Comparison of ENCODE assay signal across 1 cellular context in genomic region chr14:69726761-69727511, GRCh38.
A peak's percentile ranks its signal among the peaks of the same experiment; 100 is the strongest.
TF ChIP-seq lines count a peak whose summit lies in the region.

No MANE protein-coding gene starts in this region.

TF ChIP-seq in HepG2, 621 proteins besides CTCF, POLR2A, EP300 and RAD21 (continued from another document and continues in another):
- TF ChIP-seq, protein P1, sequence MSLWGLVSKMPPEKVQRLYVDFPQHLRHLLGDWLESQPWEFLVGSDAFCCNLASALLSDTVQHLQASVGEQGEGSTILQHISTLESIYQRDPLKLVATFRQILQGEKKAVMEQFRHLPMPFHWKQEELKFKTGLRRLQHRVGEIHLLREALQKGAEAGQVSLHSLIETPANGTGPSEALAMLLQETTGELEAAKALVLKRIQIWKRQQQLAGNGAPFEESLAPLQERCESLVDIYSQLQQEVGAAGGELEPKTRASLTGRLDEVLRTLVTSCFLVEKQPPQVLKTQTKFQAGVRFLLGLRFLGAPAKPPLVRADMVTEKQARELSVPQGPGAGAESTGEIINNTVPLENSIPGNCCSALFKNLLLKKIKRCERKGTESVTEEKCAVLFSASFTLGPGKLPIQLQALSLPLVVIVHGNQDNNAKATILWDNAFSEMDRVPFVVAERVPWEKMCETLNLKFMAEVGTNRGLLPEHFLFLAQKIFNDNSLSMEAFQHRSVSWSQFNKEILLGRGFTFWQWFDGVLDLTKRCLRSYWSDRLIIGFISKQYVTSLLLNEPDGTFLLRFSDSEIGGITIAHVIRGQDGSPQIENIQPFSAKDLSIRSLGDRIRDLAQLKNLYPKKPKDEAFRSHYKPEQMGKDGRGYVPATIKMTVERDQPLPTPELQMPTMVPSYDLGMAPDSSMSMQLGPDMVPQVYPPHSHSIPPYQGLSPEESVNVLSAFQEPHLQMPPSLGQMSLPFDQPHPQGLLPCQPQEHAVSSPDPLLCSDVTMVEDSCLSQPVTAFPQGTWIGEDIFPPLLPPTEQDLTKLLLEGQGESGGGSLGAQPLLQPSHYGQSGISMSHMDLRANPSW (CRISPR knock-in tag; IDR thresholded peaks at IDR 0.05; ENCODE audit: borderline replicate concordance) = no peak
- peak; percentile 55; the same call in 1 of the 2 replicates for TF ChIP-seq CHCHD3 (CRISPR knock-in tag; IDR thresholded peaks at IDR 0.05)
- TF ChIP-seq SOX13 (IDR thresholded peaks at IDR 0.05) = no peak
- TF ChIP-seq SOX13 (CRISPR knock-in tag; conservative IDR thresholded peaks at IDR 0.05 in 1 of 2, IDR thresholded peaks at IDR 0.05 in 1 of 2) = no peak
- no peak for TF ChIP-seq ZNF30 (CRISPR knock-in tag; IDR thresholded peaks at IDR 0.05)
- peak; percentile 48 for TF ChIP-seq HNRNPLL (IDR thresholded peaks at IDR 0.05; ENCODE audit: low read depth, low read length, poor library complexity, severe bottlenecking)
- no peak for TF ChIP-seq PHB2 (IDR thresholded peaks at IDR 0.05; ENCODE audit: partially characterized antibody)
- peak; percentile 56 for TF ChIP-seq THAP11 (CRISPR knock-in tag; IDR thresholded peaks at IDR 0.05)
- no peak for TF ChIP-seq AGO2 (optimal IDR thresholded peaks at IDR 0.05; ENCODE audit: low read depth, low read length)
- TF ChIP-seq, protein P2, sequence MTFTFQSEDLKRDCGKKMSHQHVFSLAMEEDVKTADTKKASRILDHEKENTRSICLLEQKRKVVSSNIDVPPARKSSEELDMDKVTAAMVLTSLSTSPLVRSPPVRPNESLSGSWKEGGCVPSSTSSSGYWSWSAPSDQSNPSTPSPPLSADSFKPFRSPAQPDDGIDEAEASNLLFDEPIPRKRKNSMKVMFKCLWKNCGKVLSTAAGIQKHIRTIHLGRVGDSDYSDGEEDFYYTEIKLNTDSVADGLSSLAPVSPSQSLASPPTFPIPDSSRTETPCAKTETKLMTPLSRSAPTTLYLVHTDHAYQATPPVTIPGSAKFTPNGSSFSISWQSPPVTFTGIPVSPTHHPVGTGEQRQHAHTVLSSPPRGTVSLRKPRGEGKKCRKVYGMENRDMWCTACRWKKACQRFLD (CRISPR knock-in tag; IDR thresholded peaks at IDR 0.05; ENCODE audit: borderline replicate concordance) = no peak
- TF ChIP-seq, protein P3, sequence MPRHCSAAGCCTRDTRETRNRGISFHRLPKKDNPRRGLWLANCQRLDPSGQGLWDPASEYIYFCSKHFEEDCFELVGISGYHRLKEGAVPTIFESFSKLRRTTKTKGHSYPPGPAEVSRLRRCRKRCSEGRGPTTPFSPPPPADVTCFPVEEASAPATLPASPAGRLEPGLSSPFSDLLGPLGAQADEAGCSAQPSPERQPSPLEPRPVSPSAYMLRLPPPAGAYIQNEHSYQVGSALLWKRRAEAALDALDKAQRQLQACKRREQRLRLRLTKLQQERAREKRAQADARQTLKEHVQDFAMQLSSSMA (CRISPR knock-in tag; IDR thresholded peaks at IDR 0.05) = no peak
- TF ChIP-seq ZNF598 (CRISPR knock-in tag; IDR thresholded peaks at IDR 0.05; ENCODE audit: borderline replicate concordance) = 0 out of 2 replicates have a peak, but pooled peaks have one; percentile 71
- peak; percentile 30 for TF ChIP-seq ASH2L (IDR thresholded peaks at IDR 0.05; ENCODE audit: insufficient read length, low read depth, low read length)
- TF ChIP-seq PLSCR1 (CRISPR knock-in tag; IDR thresholded peaks at IDR 0.05; ENCODE audit: borderline replicate concordance) = no peak
- TF ChIP-seq GPN1 (CRISPR knock-in tag; IDR thresholded peaks at IDR 0.05; ENCODE audit: borderline replicate concordance) = no peak
- no peak for TF ChIP-seq DR1 (CRISPR knock-in tag; IDR thresholded peaks at IDR 0.05)
- no peak for TF ChIP-seq ZNF841 (CRISPR knock-in tag; IDR thresholded peaks at IDR 0.05; ENCODE audit: borderline replicate concordance)
- TF ChIP-seq RFX3 (CRISPR knock-in tag; IDR thresholded peaks at IDR 0.05) = no peak
- no peak for TF ChIP-seq KMT2B (CRISPR knock-in tag; IDR thresholded peaks at IDR 0.05)
- TF ChIP-seq IKZF5 (CRISPR knock-in tag; IDR thresholded peaks at IDR 0.05) = peak; percentile 37; the same call in 1 of the 2 replicates
- 0 out of 2 replicates have a peak, but pooled peaks have one; percentile 18 for TF ChIP-seq ZSCAN21 (CRISPR knock-in tag; IDR thresholded peaks at IDR 0.05; ENCODE audit: borderline replicate concordance)
- TF ChIP-seq, protein P4, sequence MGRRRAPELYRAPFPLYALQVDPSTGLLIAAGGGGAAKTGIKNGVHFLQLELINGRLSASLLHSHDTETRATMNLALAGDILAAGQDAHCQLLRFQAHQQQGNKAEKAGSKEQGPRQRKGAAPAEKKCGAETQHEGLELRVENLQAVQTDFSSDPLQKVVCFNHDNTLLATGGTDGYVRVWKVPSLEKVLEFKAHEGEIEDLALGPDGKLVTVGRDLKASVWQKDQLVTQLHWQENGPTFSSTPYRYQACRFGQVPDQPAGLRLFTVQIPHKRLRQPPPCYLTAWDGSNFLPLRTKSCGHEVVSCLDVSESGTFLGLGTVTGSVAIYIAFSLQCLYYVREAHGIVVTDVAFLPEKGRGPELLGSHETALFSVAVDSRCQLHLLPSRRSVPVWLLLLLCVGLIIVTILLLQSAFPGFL (CRISPR knock-in tag; IDR thresholded peaks at IDR 0.05) = no peak
- TF ChIP-seq, protein P5, sequence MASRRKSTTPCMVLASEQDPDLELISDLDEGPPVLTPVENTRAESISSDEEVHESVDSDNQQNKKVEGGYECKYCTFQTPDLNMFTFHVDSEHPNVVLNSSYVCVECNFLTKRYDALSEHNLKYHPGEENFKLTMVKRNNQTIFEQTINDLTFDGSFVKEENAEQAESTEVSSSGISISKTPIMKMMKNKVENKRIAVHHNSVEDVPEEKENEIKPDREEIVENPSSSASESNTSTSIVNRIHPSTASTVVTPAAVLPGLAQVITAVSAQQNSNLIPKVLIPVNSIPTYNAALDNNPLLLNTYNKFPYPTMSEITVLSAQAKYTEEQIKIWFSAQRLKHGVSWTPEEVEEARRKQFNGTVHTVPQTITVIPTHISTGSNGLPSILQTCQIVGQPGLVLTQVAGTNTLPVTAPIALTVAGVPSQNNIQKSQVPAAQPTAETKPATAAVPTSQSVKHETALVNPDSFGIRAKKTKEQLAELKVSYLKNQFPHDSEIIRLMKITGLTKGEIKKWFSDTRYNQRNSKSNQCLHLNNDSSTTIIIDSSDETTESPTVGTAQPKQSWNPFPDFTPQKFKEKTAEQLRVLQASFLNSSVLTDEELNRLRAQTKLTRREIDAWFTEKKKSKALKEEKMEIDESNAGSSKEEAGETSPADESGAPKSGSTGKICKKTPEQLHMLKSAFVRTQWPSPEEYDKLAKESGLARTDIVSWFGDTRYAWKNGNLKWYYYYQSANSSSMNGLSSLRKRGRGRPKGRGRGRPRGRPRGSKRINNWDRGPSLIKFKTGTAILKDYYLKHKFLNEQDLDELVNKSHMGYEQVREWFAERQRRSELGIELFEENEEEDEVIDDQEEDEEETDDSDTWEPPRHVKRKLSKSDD (CRISPR knock-in tag; IDR thresholded peaks at IDR 0.05; ENCODE audit: low read depth) = peak; percentile 66; the same call in 1 of the 2 replicates
- TF ChIP-seq ARHGAP35 (CRISPR knock-in tag; IDR thresholded peaks at IDR 0.05; ENCODE audit: borderline replicate concordance) = no peak
- peak; percentile 60; the same call in 1 of the 2 replicates for TF ChIP-seq ZSCAN31 (CRISPR knock-in tag; IDR thresholded peaks at IDR 0.05; ENCODE audit: low read depth)
- TF ChIP-seq KLF13 (CRISPR knock-in tag; IDR thresholded peaks at IDR 0.05) = no peak
- no peak for TF ChIP-seq ZNF792 (CRISPR knock-in tag; IDR thresholded peaks at IDR 0.05)
- TF ChIP-seq RXRB (CRISPR knock-in tag; IDR thresholded peaks at IDR 0.05; ENCODE audit: borderline replicate concordance) = peak; percentile 49; the same call in 1 of the 2 replicates
- peak; percentile 78 for TF ChIP-seq GABPB1 (CRISPR knock-in tag; IDR thresholded peaks at IDR 0.05)
- no peak for TF ChIP-seq ZNF329 (CRISPR knock-in tag; IDR thresholded peaks at IDR 0.05; ENCODE audit: low read depth)
- TF ChIP-seq, protein P6, sequence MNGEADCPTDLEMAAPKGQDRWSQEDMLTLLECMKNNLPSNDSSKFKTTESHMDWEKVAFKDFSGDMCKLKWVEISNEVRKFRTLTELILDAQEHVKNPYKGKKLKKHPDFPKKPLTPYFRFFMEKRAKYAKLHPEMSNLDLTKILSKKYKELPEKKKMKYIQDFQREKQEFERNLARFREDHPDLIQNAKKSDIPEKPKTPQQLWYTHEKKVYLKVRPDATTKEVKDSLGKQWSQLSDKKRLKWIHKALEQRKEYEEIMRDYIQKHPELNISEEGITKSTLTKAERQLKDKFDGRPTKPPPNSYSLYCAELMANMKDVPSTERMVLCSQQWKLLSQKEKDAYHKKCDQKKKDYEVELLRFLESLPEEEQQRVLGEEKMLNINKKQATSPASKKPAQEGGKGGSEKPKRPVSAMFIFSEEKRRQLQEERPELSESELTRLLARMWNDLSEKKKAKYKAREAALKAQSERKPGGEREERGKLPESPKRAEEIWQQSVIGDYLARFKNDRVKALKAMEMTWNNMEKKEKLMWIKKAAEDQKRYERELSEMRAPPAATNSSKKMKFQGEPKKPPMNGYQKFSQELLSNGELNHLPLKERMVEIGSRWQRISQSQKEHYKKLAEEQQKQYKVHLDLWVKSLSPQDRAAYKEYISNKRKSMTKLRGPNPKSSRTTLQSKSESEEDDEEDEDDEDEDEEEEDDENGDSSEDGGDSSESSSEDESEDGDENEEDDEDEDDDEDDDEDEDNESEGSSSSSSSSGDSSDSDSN (CRISPR knock-in tag; IDR thresholded peaks at IDR 0.05) = no peak
- TF ChIP-seq ZNF660 (CRISPR knock-in tag; IDR thresholded peaks at IDR 0.05; ENCODE audit: borderline replicate concordance, low read depth) = no peak
- TF ChIP-seq, protein P7, sequence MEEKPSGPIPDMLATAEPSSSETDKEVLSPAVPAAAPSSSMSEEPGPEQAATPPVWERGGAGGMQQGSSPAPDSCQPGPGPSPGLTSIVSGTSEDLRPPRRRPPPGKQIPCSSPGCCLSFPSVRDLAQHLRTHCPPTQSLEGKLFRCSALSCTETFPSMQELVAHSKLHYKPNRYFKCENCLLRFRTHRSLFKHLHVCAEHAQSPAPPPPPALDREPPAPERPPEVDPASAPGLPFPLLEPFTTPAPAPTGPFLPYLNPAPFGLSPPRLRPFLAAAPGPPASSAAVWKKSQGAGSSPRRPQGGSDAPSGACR (CRISPR knock-in tag; IDR thresholded peaks at IDR 0.05) = no peak
- TF ChIP-seq ATM (IDR thresholded peaks at IDR 0.05; ENCODE audit: borderline replicate concordance) = no peak
- no peak for TF ChIP-seq GFI1 (CRISPR knock-in tag; IDR thresholded peaks at IDR 0.05; ENCODE audit: borderline replicate concordance)
- TF ChIP-seq ZNF652 (CRISPR knock-in tag; IDR thresholded peaks at IDR 0.05; ENCODE audit: borderline replicate concordance, low read depth) = no peak
- TF ChIP-seq ZNF441 (CRISPR knock-in tag; IDR thresholded peaks at IDR 0.05; ENCODE audit: borderline replicate concordance) = no peak
- no peak for TF ChIP-seq PLRG1 (conservative IDR thresholded peaks at IDR 0.05)
- TF ChIP-seq RERE (CRISPR knock-in tag; IDR thresholded peaks at IDR 0.05; ENCODE audit: low read depth) = no peak
- TF ChIP-seq, protein P8, sequence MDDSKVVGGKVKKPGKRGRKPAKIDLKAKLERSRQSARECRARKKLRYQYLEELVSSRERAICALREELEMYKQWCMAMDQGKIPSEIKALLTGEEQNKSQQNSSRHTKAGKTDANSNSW (CRISPR knock-in tag; IDR thresholded peaks at IDR 0.05; ENCODE audit: borderline replicate concordance) = no peak
